In genomic region chr10:58334817-58335305, GRCh38 we compare ENCODE assay signal across 8 cellular contexts. TPM values are rescaled to one million over a fixed set of nuclear protein-coding genes. Genes with fewer than 3 reads are reported as not detected.
DNase-seq lines count a peak whose midpoint lies in the region; ATAC-seq and TF ChIP-seq lines count a peak whose summit lies in the region.

TSS of gene UBE2D1 (plus strand) at chr10:58335006. CDS start at chr10:58335202, 196 bp downstream.

- H3K79me2 ChIP-seq in GM23338 (replicated peaks; ENCODE audit: insufficient read depth) = peaks cover 46% of the 10 kb centered on the region

- H3K9ac ChIP-seq in ES-I3 (ENCODE audit: low read depth, low read length) = peak within 1 kb of the TSS; percentile 84
- H3K9ac ChIP-seq in SK-N-MC (ENCODE audit: insufficient read length) = peak within 1 kb of the TSS; percentile 79

- no peaks in the 10 kb centered on the region for H3K9me3 ChIP-seq in ES-I3 (ENCODE audit: control insufficient read depth, insufficient read depth, low read length)
- H3K9me3 ChIP-seq in SK-N-MC (ENCODE audit: low read depth, low read length) = no peaks in the 10 kb centered on the region

- H3K4me3 Mint-ChIP-seq in GM23338 = peak within 1 kb of the TSS; percentile 95
- peak within 1 kb of the TSS; percentile 91 for H3K4me3 Mint-ChIP-seq in activated naive CD4-positive, alpha-beta T cell treated with anti-CD3 and anti-CD28 coated beads, Interleukin-2, amount 10 ng/mL, durations not matched to agents 7 days and 5 days

- H3K27me3 Mint-ChIP-seq in GM23338 (ENCODE audit: insufficient read depth, low read depth, poor library complexity) = peaks cover 1% of the 10 kb centered on the region
- H3K27me3 Mint-ChIP-seq in activated naive CD4-positive, alpha-beta T cell treated with anti-CD3 and anti-CD28 coated beads, Interleukin-2, amount 10 ng/mL, durations not matched to agents 7 days and 5 days = peaks cover 3% of the 10 kb centered on the region

- peaks cover 4% of the 10 kb centered on the region; the same call in 1 of the 2 replicates for H3K9me2 ChIP-seq in GM23338 (ENCODE audit: insufficient read depth)

- DNase-seq in GM23338 (ENCODE audit: low spot score) = peak; percentile 93
- peak; percentile 65 for DNase-seq in LHCN-M2 (ENCODE audit: low read depth)
- no peak for DNase-seq in SK-N-MC (ENCODE audit: low read depth, low spot score)
- peak; percentile 88 for DNase-seq in activated naive CD4-positive, alpha-beta T cell treated with anti-CD3 and anti-CD28 coated beads, Interleukin-2, amount 10 ng/mL, durations not matched to agents 7 days and 5 days
- peak; percentile 84 for DNase-seq in globus pallidus (ENCODE audit: low spot score)
- peak; percentile 75 for DNase-seq in occipital lobe (lab: John Stamatoyannopoulos, UW)

- H3K36me3 ChIP-seq in ES-I3 (ENCODE audit: insufficient read depth, low read length) = no peaks in the 10 kb centered on the region; the same call in 1 of the 2 replicates
- H3K36me3 ChIP-seq in GM23338 (ENCODE audit: insufficient read depth) = no peaks in the 10 kb centered on the region
- H3K36me3 ChIP-seq in SK-N-MC (ENCODE audit: insufficient read depth, low read length) = no peaks in the 10 kb centered on the region

- peaks cover 3% of the 10 kb centered on the region; the same call in 1 of the 3 replicates for H3K36me3 Mint-ChIP-seq in GM23338 (ENCODE audit: low read depth)
- peaks cover 9% of the 10 kb centered on the region for H3K36me3 Mint-ChIP-seq in activated naive CD4-positive, alpha-beta T cell treated with anti-CD3 and anti-CD28 coated beads, Interleukin-2, amount 10 ng/mL, durations not matched to agents 7 days and 5 days

- no peaks in the 10 kb centered on the region for H3K27me3 ChIP-seq in GM23338 (ENCODE audit: insufficient read depth)

- H3K27ac ChIP-seq in GM23338 (ENCODE audit: low read depth) (no peak within 1 kb of the TSS), SK-N-MC (no peak within 1 kb of the TSS), temporal lobe (ENCODE audit: low read depth, low read length) (peak within 1 kb of the TSS; percentile 18)

- H3K4me3 ChIP-seq in GM23338 (peak within 1 kb of the TSS; percentile 93), SK-N-MC (peak within 1 kb of the TSS; percentile 80)

- H3K4me1 ChIP-seq in ES-I3 (ENCODE audit: insufficient read depth, low read length) = no peaks in the 10 kb centered on the region
- H3K4me1 ChIP-seq in GM23338 (ENCODE audit: insufficient read depth) = peaks cover 11% of the 10 kb centered on the region

- peak in 1 of 2 experiments; percentile 26; a peak in 3 of 4 replicates for TF ChIP-seq CTCF in GM23338 (conservative IDR thresholded peaks at IDR 0.05; ENCODE audit: low read depth in 2 of 2)

- H4K20me1 ChIP-seq in GM23338 (replicated peaks; ENCODE audit: insufficient read depth) = peaks cover 13% of the 10 kb centered on the region

- peaks cover 19% of the 10 kb centered on the region for H3K4me1 Mint-ChIP-seq in GM23338
- peaks cover 22% of the 10 kb centered on the region for H3K4me1 Mint-ChIP-seq in activated naive CD4-positive, alpha-beta T cell treated with anti-CD3 and anti-CD28 coated beads, Interleukin-2, amount 10 ng/mL, durations not matched to agents 7 days and 5 days

- peak; percentile 98 for ATAC-seq in GM23338

- no peaks in the 10 kb centered on the region for H3F3A ChIP-seq in GM23338 (replicated peaks; ENCODE audit: low read depth)

- no peaks in the 10 kb centered on the region for H3K9me3 Mint-ChIP-seq in GM23338
- H3K9me3 Mint-ChIP-seq in activated naive CD4-positive, alpha-beta T cell treated with anti-CD3 and anti-CD28 coated beads, Interleukin-2, amount 10 ng/mL, durations not matched to agents 7 days and 5 days = no peaks in the 10 kb centered on the region

- H2AFZ ChIP-seq in GM23338 = peak within 1 kb of the TSS; percentile 96

- CTCF ChIA-PET in activated naive CD4-positive, alpha-beta T cell treated with anti-CD3 and anti-CD28 coated beads, Interleukin-2, amount 10 ng/mL, durations not matched to agents 7 days and 5 days (lab: Charles Lee) = interaction anchor here (1.0 kb wide), 2 partner anchors 50 to 156 kb away, joined by 3 to 4 read pairs; no protein-coding TSS in a partner anchor

- peak within 1 kb of the TSS; percentile 75; the same call in 1 of the 2 replicates for H3K27ac Mint-ChIP-seq in GM23338
- H3K27ac Mint-ChIP-seq in activated naive CD4-positive, alpha-beta T cell treated with anti-CD3 and anti-CD28 coated beads, Interleukin-2, amount 10 ng/mL, durations not matched to agents 7 days and 5 days = peak within 1 kb of the TSS; percentile 39

- H3K4me2 ChIP-seq in GM23338 = peak within 1 kb of the TSS; percentile 93

TF ChIP-seq in GM23338, 12 proteins besides CTCF, POLR2A, EP300 and RAD21:
- TF ChIP-seq POLR2AphosphoS5 (IDR thresholded peaks at IDR 0.05; ENCODE audit: low read depth) (peak; percentile 97), ETS1 (IDR thresholded peaks at IDR 0.05) (peak; percentile 87), CREB1 (CRISPR knock-in tag; IDR thresholded peaks at IDR 0.05; ENCODE audit: low read depth) (0 out of 2 replicates have a peak, but pooled peaks have one; percentile 14), REST (IDR thresholded peaks at IDR 0.05; ENCODE audit: unreplicated experiment) (no peak)

RNA-seq across cellular contexts. Expression of gene UBE2D1, which starts in this region (rescaled TPM):
- total RNA-seq in GM23338 (2014; rRNA removed; shearing (Covaris generic)) = 39.5 and 43.3 TPM in 2 replicates
- 55.5 and 64.9 TPM in 2 replicates for polyA plus RNA-seq in GM23338 (2016; fragmentation: Nextera tagmentation; extraction: Ambion mirVana)
- 17.1 and 18.5 TPM in 2 replicates for total RNA-seq in LHCN-M2 (2014; rRNA removed)
- polyA plus RNA-seq in LHCN-M2 (2012) = 6.0 TPM
- total RNA-seq in occipital lobe = 60.4 TPM
- 32.0 TPM for total RNA-seq in temporal lobe
